In genomic region chr2:191059308-191059707, GRCh38 we compare ENCODE assay signal across 28 cellular contexts. TPM values are rescaled to one million over a fixed set of nuclear protein-coding genes. Genes with fewer than 3 reads are reported as not detected.
A peak's percentile ranks its signal among the peaks of the same experiment; 100 is the strongest.
DNase-seq lines count a peak whose midpoint lies in the region; ATAC-seq and TF ChIP-seq lines count a peak whose summit lies in the region.
"Had no signal": no experiment of that assay in that cellular context is flagged by ENCODE, and none has a peak within 500 bp of the region (broad histone marks: within the 10 kb centered on the region; RNA-seq: fewer than 3 reads in every experiment).

No MANE protein-coding gene starts in this region.

- peaks cover 63% of the 10 kb centered on the region for H3K4me1 Mint-ChIP-seq in activated CD4-positive, alpha-beta T cell treated with anti-CD3 and anti-CD28 coated beads for 36 hours
- peaks cover 73% of the 10 kb centered on the region for H3K4me1 Mint-ChIP-seq in stimulated activated naive CD8-positive, alpha-beta T cell treated with anti-CD3 and anti-CD28 coated beads, Interleukin-15, Interleukin-2, amounts not matched to agents 100 ng/mL and 50 ng/mL, for 24 hours (ENCODE audit: low read depth)
- H3K4me1 Mint-ChIP-seq in activated naive CD8-positive, alpha-beta T cell treated with anti-CD3 and anti-CD28 coated beads, Interleukin-2, amount 50 U/mL, for 24 hours, result peaks cover 73% of the 10 kb centered on the region
- no peaks in the 10 kb centered on the region for H3K4me1 Mint-ChIP-seq in GM23338
- H3K4me1 Mint-ChIP-seq: neural crest cell had no signal

- CTCF ChIA-PET in activated CD4-positive, alpha-beta T cell treated with anti-CD3 and anti-CD28 coated beads for 36 hours (lab: Charles Lee), result interaction anchor here (0.5 to 7.6 kb wide), 11 partner anchors 8 to 466 kb away, joined by 3 to 90 read pairs (median 4); no protein-coding TSS in a partner anchor

- no peaks in the 10 kb centered on the region for H4K20me1 ChIP-seq in GM23338 (replicated peaks; ENCODE audit: insufficient read depth)

- TF ChIP-seq CTCF in dorsolateral prefrontal cortex (IDR thresholded peaks at IDR 0.05 in 54 of 56, conservative IDR thresholded peaks at IDR 0.05 in 2 of 56; ENCODE audit: low read depth in 1 of 56, partially characterized antibody in 56 of 56) (no peak), esophagus muscularis mucosa (IDR thresholded peaks at IDR 0.05) (no peak), GM23338 (conservative IDR thresholded peaks at IDR 0.05; ENCODE audit: low read depth in 2 of 2) (no peak)

- H3K36me3 ChIP-seq in esophagus muscularis mucosa (no peaks in the 10 kb centered on the region), GM23338 (ENCODE audit: insufficient read depth) (no peaks in the 10 kb centered on the region)
- H3K36me3 ChIP-seq: thoracic aorta had no signal

- no peaks in the 10 kb centered on the region for H3K27me3 Mint-ChIP-seq in activated CD4-positive, alpha-beta T cell treated with anti-CD3 and anti-CD28 coated beads for 36 hours
- no peaks in the 10 kb centered on the region for H3K27me3 Mint-ChIP-seq in stimulated activated naive CD8-positive, alpha-beta T cell treated with anti-CD3 and anti-CD28 coated beads, Interleukin-15, Interleukin-2, amounts not matched to agents 100 ng/mL and 50 ng/mL, for 24 hours
- H3K27me3 Mint-ChIP-seq in activated naive CD8-positive, alpha-beta T cell treated with anti-CD3 and anti-CD28 coated beads, Interleukin-2, amount 50 U/mL, for 24 hours, result no peaks in the 10 kb centered on the region
- no peaks in the 10 kb centered on the region for H3K27me3 Mint-ChIP-seq in GM23338 (ENCODE audit: insufficient read depth, low read depth, poor library complexity)

- peak; percentile 89 for ATAC-seq in activated CD4-positive, alpha-beta T cell treated with anti-CD3 and anti-CD28 coated beads for 36 hours
- no peak for ATAC-seq in stimulated activated naive CD8-positive, alpha-beta T cell treated with anti-CD3 and anti-CD28 coated beads, Interleukin-15, Interleukin-2, amounts not matched to agents 100 U/mL and 50 U/mL, for 24 hours
- peak; percentile 78 for ATAC-seq in activated naive CD8-positive, alpha-beta T cell treated with anti-CD3 and anti-CD28 coated beads, Interleukin-2, amount 50 U/mL, for 24 hours
- no peak for ATAC-seq in GM23338

- H2AFZ ChIP-seq in GM23338, result no peak overlapping the region; the same call in 1 of the 2 replicates
- H2AFZ ChIP-seq: parathyroid adenoma, PC-9 had no signal

- H3K9me3 ChIP-seq in esophagus muscularis mucosa, result no peaks in the 10 kb centered on the region
- H3K9me3 ChIP-seq: breast epithelium, SK-N-SH, thoracic aorta had no signal

- no peaks in the 10 kb centered on the region for H3K79me2 ChIP-seq in GM23338 (replicated peaks; ENCODE audit: insufficient read depth)
- H3K79me2 ChIP-seq: parathyroid adenoma had no signal

- H3K9me3 Mint-ChIP-seq in activated CD4-positive, alpha-beta T cell treated with anti-CD3 and anti-CD28 coated beads for 36 hours (ENCODE audit: low read depth), result no peaks in the 10 kb centered on the region
- H3K9me3 Mint-ChIP-seq in stimulated activated naive CD8-positive, alpha-beta T cell treated with anti-CD3 and anti-CD28 coated beads, Interleukin-15, Interleukin-2, amounts not matched to agents 100 ng/mL and 50 ng/mL, for 24 hours, result no peaks in the 10 kb centered on the region
- no peaks in the 10 kb centered on the region for H3K9me3 Mint-ChIP-seq in activated naive CD8-positive, alpha-beta T cell treated with anti-CD3 and anti-CD28 coated beads, Interleukin-2, amount 50 U/mL, for 24 hours
- H3K9me3 Mint-ChIP-seq in GM23338, result no peaks in the 10 kb centered on the region
- H3K9me3 Mint-ChIP-seq: neural crest cell; T-helper 1 cell treated with Interleukin-12 subunit alpha and Interleukin-12 subunit beta and Interleukin-4 antibody, amounts not matched to agents 30 μg/mL and 1 μg/mL, for 36 hours had no signal

- TF ChIP-seq EP300 in esophagus muscularis mucosa (IDR thresholded peaks at IDR 0.05), result no peak

- H3K4me2 ChIP-seq in GM23338, result no peak overlapping the region
- H3K4me2 ChIP-seq: PC-9, SK-N-SH had no signal

- no peak overlapping the region for H3K27ac Mint-ChIP-seq in activated CD4-positive, alpha-beta T cell treated with anti-CD3 and anti-CD28 coated beads for 36 hours
- H3K27ac Mint-ChIP-seq in stimulated activated naive CD8-positive, alpha-beta T cell treated with anti-CD3 and anti-CD28 coated beads, Interleukin-15, Interleukin-2, amounts not matched to agents 100 ng/mL and 50 ng/mL, for 24 hours, result peak overlapping the region; percentile 16
- H3K27ac Mint-ChIP-seq in activated naive CD8-positive, alpha-beta T cell treated with anti-CD3 and anti-CD28 coated beads, Interleukin-2, amount 50 U/mL, for 24 hours, result peak overlapping the region; percentile 2
- H3K27ac Mint-ChIP-seq in GM23338, result no peak overlapping the region
- H3K27ac Mint-ChIP-seq: T-helper 1 cell treated with Interleukin-12 subunit alpha and Interleukin-12 subunit beta and Interleukin-4 antibody, amounts not matched to agents 30 μg/mL and 1 μg/mL, for 36 hours had no signal

- H3K4me3 ChIP-seq in dorsolateral prefrontal cortex (no peak overlapping the region), esophagus muscularis mucosa (no peak overlapping the region), GM23338 (no peak overlapping the region)
- H3K4me3 ChIP-seq: breast epithelium, PC-9, skin epidermis, thoracic aorta had no signal

- H3K27ac ChIP-seq in dorsolateral prefrontal cortex, result no peak overlapping the region
- no peak overlapping the region for H3K27ac ChIP-seq in esophagus muscularis mucosa (replicated peaks in 1 of 4)
- H3K27ac ChIP-seq in GM23338 (ENCODE audit: low read depth), result no peak overlapping the region
- H3K27ac ChIP-seq: breast epithelium, parathyroid adenoma, PC-9, skin epidermis, thoracic aorta had no signal

- H3K9me2 ChIP-seq in GM23338 (ENCODE audit: insufficient read depth), result no peaks in the 10 kb centered on the region
- H3K9me2 ChIP-seq: SK-N-SH had no signal

- peaks cover 0 to 9% (median 0%) of the 10 kb centered on the region in 45 donors for H3K27me3 ChIP-seq in dorsolateral prefrontal cortex
- no peaks in the 10 kb centered on the region for H3K27me3 ChIP-seq in esophagus muscularis mucosa
- H3K27me3 ChIP-seq in GM23338 (ENCODE audit: insufficient read depth), result no peaks in the 10 kb centered on the region
- H3K27me3 ChIP-seq: breast epithelium had no signal

- H3K36me3 Mint-ChIP-seq in activated CD4-positive, alpha-beta T cell treated with anti-CD3 and anti-CD28 coated beads for 36 hours (ENCODE audit: low read depth), result peaks cover 44% of the 10 kb centered on the region
- H3K36me3 Mint-ChIP-seq in stimulated activated naive CD8-positive, alpha-beta T cell treated with anti-CD3 and anti-CD28 coated beads, Interleukin-15, Interleukin-2, amounts not matched to agents 100 ng/mL and 50 ng/mL, for 24 hours (ENCODE audit: low read depth), result peaks cover 68% of the 10 kb centered on the region
- H3K36me3 Mint-ChIP-seq in activated naive CD8-positive, alpha-beta T cell treated with anti-CD3 and anti-CD28 coated beads, Interleukin-2, amount 50 U/mL, for 24 hours (ENCODE audit: low read depth), result peaks cover 57% of the 10 kb centered on the region
- H3K36me3 Mint-ChIP-seq in GM23338 (ENCODE audit: low read depth), result no peaks in the 10 kb centered on the region

- no peak for DNase-seq in activated CD4-positive, alpha-beta T cell treated with anti-CD3 and anti-CD28 coated beads for 36 hours
- DNase-seq in activated CD4-positive, alpha-beta T cell treated with anti-CD3 and anti-CD28 coated beads, Interleukin-2, amount 50 U/mL, for 4 hours, result no peak
- DNase-seq in stimulated activated naive CD8-positive, alpha-beta T cell treated with anti-CD3 and anti-CD28 coated beads, Interleukin-15, Interleukin-2, amounts not matched to agents 100 U/mL and 50 U/mL, for 24 hours, result no peak
- no peak for DNase-seq in activated naive CD8-positive, alpha-beta T cell treated with anti-CD3 and anti-CD28 coated beads, Interleukin-2, amount 50 U/mL, for 24 hours
- DNase-seq in dorsolateral prefrontal cortex, result no peak
- no peak for DNase-seq in esophagus muscularis mucosa (ENCODE audit: extremely low spot score)
- no peak for DNase-seq in GM23338 (ENCODE audit: low spot score)
- DNase-seq: activated CD8-positive, alpha-beta memory T cell treated with anti-CD3 and anti-CD28 coated beads, Interleukin-2, amount 50 U/mL, for 4 hours; activated gamma-delta T cell treated with Interleukin-2 at 50 U/mL for 16 hours; anterior cingulate cortex; EL; H7; hypothalamus; IMR-90; NCI-H1436 treated with DMSO at 0.1 percent for 48 hours; NCI-H2081 treated with DMSO at 0.1 percent for 48 hours; NCI-H2227 treated with DMSO at 0.1 percent for 48 hours; NCI-H526 treated with DMSO at 0.1 percent for 48 hours; PC-9; SK-N-SH; stimulated activated naive CD4-positive, alpha-beta T cell treated with Interleukin-2 at 50 U/mL for 16 hours had no signal

- H3F3A ChIP-seq in GM23338 (replicated peaks; ENCODE audit: low read depth), result no peaks in the 10 kb centered on the region

- intact Hi-C loops in activated CD4-positive, alpha-beta T cell treated with anti-CD3 and anti-CD28 coated beads for 36 hours (cut with DNase I, micrococcal nuclease), result loop anchor here (1.0 to 2.0 kb wide), 3 partner anchors 19 to 55 kb away; no protein-coding TSS in a partner anchor
- intact Hi-C loops in dorsolateral prefrontal cortex (cut with DNase I), result loop anchor here in 1 of 2 donors (10.0 kb wide), 1 partner anchor 455 kb away; no protein-coding TSS in a partner anchor
- intact Hi-C loops in esophagus muscularis mucosa (cut with DNase I), result no loop called here

- H3K4me3 Mint-ChIP-seq in activated CD4-positive, alpha-beta T cell treated with anti-CD3 and anti-CD28 coated beads for 36 hours, result no peak overlapping the region
- no peak overlapping the region for H3K4me3 Mint-ChIP-seq in stimulated activated naive CD8-positive, alpha-beta T cell treated with anti-CD3 and anti-CD28 coated beads, Interleukin-15, Interleukin-2, amounts not matched to agents 100 ng/mL and 50 ng/mL, for 24 hours
- H3K4me3 Mint-ChIP-seq in activated naive CD8-positive, alpha-beta T cell treated with anti-CD3 and anti-CD28 coated beads, Interleukin-2, amount 50 U/mL, for 24 hours, result peak overlapping the region; percentile 13
- no peak overlapping the region for H3K4me3 Mint-ChIP-seq in GM23338
- H3K4me3 Mint-ChIP-seq: neural crest cell; T-helper 1 cell treated with Interleukin-12 subunit alpha and Interleukin-12 subunit beta and Interleukin-4 antibody, amounts not matched to agents 30 μg/mL and 1 μg/mL, for 36 hours had no signal

- POLR2A ChIA-PET in activated CD4-positive, alpha-beta T cell treated with anti-CD3 and anti-CD28 coated beads for 36 hours (lab: Charles Lee), result interaction anchor here (0.6 to 0.9 kb wide), 3 partner anchors 82 to 356 kb away, joined by 3 to 4 read pairs (median 3); no protein-coding TSS in a partner anchor

- H3K4me1 ChIP-seq in esophagus muscularis mucosa (no peaks in the 10 kb centered on the region), GM23338 (ENCODE audit: insufficient read depth) (no peaks in the 10 kb centered on the region)
- H3K4me1 ChIP-seq: breast epithelium, parathyroid adenoma had no signal

- WGBS in esophagus muscularis mucosa, result 93% methylated on average over 3 of the region's 3 CpGs

- TF ChIP-seq POLR2A in esophagus muscularis mucosa (IDR thresholded peaks at IDR 0.05; ENCODE audit: low read depth), result no peak

RNA-seq across cellular contexts. Expression of gene STAT1, which starts 45.3 kb away (rescaled TPM):
- 100 to 1,000 TPM; 317 to 343 TPM for total RNA-seq in activated CD4-positive, alpha-beta T cell treated with anti-CD3 and anti-CD28 coated beads for 36 hours
- total RNA-seq in dorsolateral prefrontal cortex (100 to 1,000 TPM in 3 of 120 experiments, 10 to 100 TPM in 117; 23.0 to 286 (median 57.5) TPM), esophagus muscularis mucosa (10 to 100 TPM; 44.2 to 57.3 (median 48.6) TPM)
- total RNA-seq in GM23338 (2014; rRNA removed; shearing (Covaris generic)), result 43.2 and 47.4 TPM in 2 replicates
- 15.1 and 16.3 TPM in 2 replicates for polyA plus RNA-seq in GM23338 (2016; fragmentation: Nextera tagmentation; extraction: Ambion mirVana)

Comparison
In these comparisons a context has a peak if more than half of its experiments do, and no peak if none do; other contexts are left out.
1. ATAC-seq: peak in activated CD4-positive, alpha-beta T cell treated with anti-CD3 and anti-CD28 coated beads for 36 hours (single experiment) and activated naive CD8-positive, alpha-beta T cell treated with anti-CD3 and anti-CD28 coated beads, Interleukin-2, amount 50 U/mL, for 24 hours (single experiment); none in stimulated activated naive CD8-positive, alpha-beta T cell treated with anti-CD3 and anti-CD28 coated beads, Interleukin-15, Interleukin-2, amounts not matched to agents 100 U/mL and 50 U/mL, for 24 hours (single experiment) and GM23338 (single experiment).
2. H3K27ac Mint-ChIP-seq: peak in stimulated activated naive CD8-positive, alpha-beta T cell treated with anti-CD3 and anti-CD28 coated beads, Interleukin-15, Interleukin-2, amounts not matched to agents 100 ng/mL and 50 ng/mL, for 24 hours (single experiment) and activated naive CD8-positive, alpha-beta T cell treated with anti-CD3 and anti-CD28 coated beads, Interleukin-2, amount 50 U/mL, for 24 hours (single experiment); none in activated CD4-positive, alpha-beta T cell treated with anti-CD3 and anti-CD28 coated beads for 36 hours (single experiment) and GM23338 (single experiment).